ENCODE assay signal across 10 cellular contexts in genomic region chr15:60526127-60526616, GRCh38. TPM values are rescaled to one million over a fixed set of nuclear protein-coding genes. Genes with fewer than 3 reads are reported as not detected.
DNase-seq lines count a peak whose midpoint lies in the region; ATAC-seq lines count a peak whose summit lies in the region.
"Had no signal": no experiment of that assay in that cellular context is flagged by ENCODE, and none has a peak within 500 bp of the region (broad histone marks: within the 10 kb centered on the region; RNA-seq: fewer than 3 reads in every experiment).

No MANE protein-coding gene starts in this region.

- H3K4me1 Mint-ChIP-seq in CD4-positive, CD25-positive, alpha-beta regulatory T cell = peaks cover 39 to 84% (median 68%) of the 10 kb centered on the region in 4 donors
- H3K4me1 Mint-ChIP-seq in T-helper 17 cell = peaks cover 55% of the 10 kb centered on the region

- no peak overlapping the region for H3K4me3 Mint-ChIP-seq in CD4-positive, CD25-positive, alpha-beta regulatory T cell
- H3K4me3 Mint-ChIP-seq in T-helper 17 cell = peak overlapping the region; percentile 52

- H3K27me3 ChIP-seq in CD4-positive, CD25-positive, alpha-beta regulatory T cell (ENCODE audit: control insufficient read depth, insufficient read depth, low read length) = no peaks in the 10 kb centered on the region
- H3K27me3 ChIP-seq in right cardiac atrium (ENCODE audit: control insufficient read depth, insufficient read depth) = no peaks in the 10 kb centered on the region
- H3K27me3 ChIP-seq: SJSA1 had no signal

- peak overlapping the region; percentile 84 for H3K27ac ChIP-seq in CD4-positive, CD25-positive, alpha-beta regulatory T cell (ENCODE audit: insufficient read depth, low read length, poor library complexity, severe bottlenecking)
- no peak overlapping the region for H3K27ac ChIP-seq in right cardiac atrium (ENCODE audit: low read length)
- H3K27ac ChIP-seq: SJSA1 had no signal

- DNase-seq in CD4-positive, CD25-positive, alpha-beta regulatory T cell = peak in 1 of 3 donors; percentile 27
- DNase-seq in COLO668 (lab: John Stamatoyannopoulos, UW; ENCODE audit: unreplicated experiment) (peak; percentile 34), T-helper 17 cell (peak in 2 of 3 donors; percentile 35 to 57), right cardiac atrium (peak; percentile 43 to 79 (median 54)), NCI-H2227 treated with DMSO at 0.1 percent for 48 hours (lab: John Stamatoyannopoulos, UW) (no peak), NCI-H146 treated with DMSO at 0.1 percent for 48 hours (lab: John Stamatoyannopoulos, UW; ENCODE audit: unreplicated experiment) (no peak)
- DNase-seq: kidney glomerular epithelial cell, NCI-H1930 had no signal

- peak in 1 of 2 donors; percentile 22 for ATAC-seq in CD4-positive, CD25-positive, alpha-beta regulatory T cell (ENCODE audit: low read depth in 2 of 2)
- ATAC-seq in T-helper 17 cell (peak; percentile 63), right cardiac atrium (peak; percentile 77 to 79), HG02678 (IDR thresholded peaks at IDR 0.05; ENCODE audit: unreplicated experiment) (no peak)

- WGBS in right cardiac atrium = 62% methylated on average over 10 of the region's 10 CpGs

- H3K36me3 Mint-ChIP-seq in CD4-positive, CD25-positive, alpha-beta regulatory T cell = peaks cover 38% of the 10 kb centered on the region
- H3K36me3 Mint-ChIP-seq in T-helper 17 cell (ENCODE audit: low read depth) = peaks cover 24% of the 10 kb centered on the region

- H3K36me3 ChIP-seq in CD4-positive, CD25-positive, alpha-beta regulatory T cell (ENCODE audit: control insufficient read depth, insufficient read depth, low read length) = peaks cover 77% of the 10 kb centered on the region
- H3K36me3 ChIP-seq: SJSA1 had no signal

- H3K4me1 ChIP-seq in CD4-positive, CD25-positive, alpha-beta regulatory T cell (ENCODE audit: control insufficient read depth, insufficient read depth, low read length, poor library complexity, severe bottlenecking) = peaks cover 40% of the 10 kb centered on the region
- H3K4me1 ChIP-seq in right cardiac atrium (ENCODE audit: control insufficient read depth, insufficient read depth, low read length) = peaks cover 5% of the 10 kb centered on the region

- no peaks in the 10 kb centered on the region for H3K9me3 ChIP-seq in CD4-positive, CD25-positive, alpha-beta regulatory T cell (ENCODE audit: control insufficient read depth in 2 of 2, low read length in 2 of 2)
- H3K9me3 ChIP-seq in T-helper 17 cell (ENCODE audit: control insufficient read depth, low read length, poor library complexity, severe bottlenecking) (no peaks in the 10 kb centered on the region), right cardiac atrium (ENCODE audit: control insufficient read depth, low read length) (no peaks in the 10 kb centered on the region)
- H3K9me3 ChIP-seq: SJSA1 had no signal

- H3K4me3 ChIP-seq in CD4-positive, CD25-positive, alpha-beta regulatory T cell (ENCODE audit: low read depth, low read length) = no peak overlapping the region
- H3K4me3 ChIP-seq in right cardiac atrium (ENCODE audit: low read length) = no peak overlapping the region
- H3K4me3 ChIP-seq: SJSA1 had no signal

- H3K9me3 Mint-ChIP-seq in CD4-positive, CD25-positive, alpha-beta regulatory T cell = no peaks in the 10 kb centered on the region

- intact Hi-C loops in right cardiac atrium (cut with DNase I) = no loop called here

- no peaks in the 10 kb centered on the region for H3K27me3 Mint-ChIP-seq in CD4-positive, CD25-positive, alpha-beta regulatory T cell
- H3K27me3 Mint-ChIP-seq in T-helper 17 cell = no peaks in the 10 kb centered on the region

- peak overlapping the region; percentile 52 to 96 (median 68) for H3K27ac Mint-ChIP-seq in CD4-positive, CD25-positive, alpha-beta regulatory T cell
- H3K27ac Mint-ChIP-seq in T-helper 17 cell = peak overlapping the region; percentile 98

RNA-seq across cellular contexts. Expression of gene ICE2, which starts 47.2 kb away (rescaled TPM):
- 38.9 TPM for total RNA-seq in CD4-positive, CD25-positive, alpha-beta regulatory T cell
- polyA plus RNA-seq in CD4-positive, CD25-positive, alpha-beta regulatory T cell = 10 to 100 TPM; 37.1 to 52.2 (median 49.3) TPM
- total RNA-seq in T-helper 17 cell (10 to 100 TPM; 32.9 to 39.8 TPM), right cardiac atrium (10 to 100 TPM; 27.4 to 31.3 (median 30.1) TPM)
- 11.0 TPM for polyA plus RNA-seq in right cardiac atrium

Comparison
In these comparisons a context has a peak if more than half of its experiments do, and no peak if none do; other contexts are left out.
1. DNase-seq: peak in COLO668 (single experiment), T-helper 17 cell (2 of 3) and right cardiac atrium (3 of 3); none in NCI-H2227 treated with DMSO at 0.1 percent for 48 hours (single experiment) and NCI-H146 treated with DMSO at 0.1 percent for 48 hours (single experiment).